2 cellular contexts compared by ENCODE assay signal in genomic region chr1:58950897-58951296, GRCh38.
TF ChIP-seq lines count a peak whose summit lies in the region.

No MANE protein-coding gene starts in this region.

TF ChIP-seq in HCT116, 20 proteins besides CTCF, POLR2A, EP300 and RAD21 (continued from another document):
- TF ChIP-seq REST (IDR thresholded peaks at IDR 0.05; ENCODE audit: low read depth), result no peak

TF ChIP-seq in WTC11, 78 proteins besides CTCF, POLR2A, EP300 and RAD21 (continued from another document):
- TF ChIP-seq USF1 (CRISPR knock-in tag; IDR thresholded peaks at IDR 0.05), result 0 out of 2 replicates have a peak, but pooled peaks have one; percentile 41
- TF ChIP-seq ZNF671 (CRISPR knock-in tag; IDR thresholded peaks at IDR 0.05), result no peak
- peak; percentile 76 for TF ChIP-seq USF2 (CRISPR knock-in tag; IDR thresholded peaks at IDR 0.05)
